In genomic region chr9:27350382-27350781, GRCh38 we compare ENCODE assay signal across 19 cellular contexts. TPM values are rescaled to one million over a fixed set of nuclear protein-coding genes. Genes with fewer than 3 reads are reported as not detected.
DNase-seq lines count a peak whose midpoint lies in the region; ATAC-seq and TF ChIP-seq lines count a peak whose summit lies in the region.
"Had no signal": no experiment of that assay in that cellular context is flagged by ENCODE, and none has a peak within 500 bp of the region (broad histone marks: within the 10 kb centered on the region; RNA-seq: fewer than 3 reads in every experiment).

No MANE protein-coding gene starts in this region.

- no peak for TF ChIP-seq POLR2A in vagina (IDR thresholded peaks at IDR 0.05)

- TF ChIP-seq CTCF in coronary artery (IDR thresholded peaks at IDR 0.05) = no peak
- TF ChIP-seq CTCF in tibial artery (IDR thresholded peaks at IDR 0.05) = no peak
- no peak for TF ChIP-seq CTCF in vagina (IDR thresholded peaks at IDR 0.05)

- intact Hi-C loops in Right ventricle myocardium superior (cut with DNase I) = loop anchor here (10.0 kb wide), 1 partner anchor 64 kb away; no protein-coding TSS in a partner anchor
- intact Hi-C loops in left cardiac atrium (cut with DNase I) = no loop called here
- intact Hi-C loops in tibial artery (cut with DNase I; ENCODE audit: low total_unique reads) = no loop called here
- intact Hi-C loops in left colon (cut with DNase I, micrococcal nuclease) = no loop called here
- intact Hi-C loops in vagina (cut with DNase I) = no loop called here

- H3K9me3 ChIP-seq in tibial artery (no peaks in the 10 kb centered on the region), vagina (no peaks in the 10 kb centered on the region)

- H3K27ac ChIP-seq in coronary artery (peak overlapping the region; percentile 21 to 45), rectal smooth muscle tissue (ENCODE audit: low read depth, low read length) (peak overlapping the region; percentile 11), tibial artery (peak overlapping the region; percentile 8 to 62), vagina (no peak overlapping the region)

- H3K27me3 ChIP-seq in rectal smooth muscle tissue (ENCODE audit: control insufficient read depth, insufficient read depth, low read length) = no peaks in the 10 kb centered on the region
- no peaks in the 10 kb centered on the region for H3K27me3 ChIP-seq in tibial artery
- H3K27me3 ChIP-seq in vagina = no peaks in the 10 kb centered on the region

- H3K4me1 ChIP-seq in rectal smooth muscle tissue (ENCODE audit: control insufficient read depth, insufficient read depth, low read length) (peaks cover 17% of the 10 kb centered on the region), tibial artery (peaks cover 0 to 67% (median 23%) of the 10 kb centered on the region in 4 donors), vagina (peaks cover 30% of the 10 kb centered on the region)

- no peak for DNase-seq in Right ventricle myocardium superior
- no peak for DNase-seq in left cardiac atrium
- DNase-seq in coronary artery (ENCODE audit: low spot score) = no peak
- no peak for DNase-seq in tibial artery
- DNase-seq in left colon = no peak
- no peak for DNase-seq in vagina (ENCODE audit: extremely low spot score in 2 of 2)
- DNase-seq: Calu3; CD4-positive, alpha-beta memory T cell; H9; IMR-90; NCI-H1436; NCI-H1930; NCI-H226; NCI-H524 treated with DMSO at 0.1 percent for 48 hours had no signal

- H3K36me3 ChIP-seq in rectal smooth muscle tissue (ENCODE audit: control insufficient read depth, insufficient read depth, low read length) = no peaks in the 10 kb centered on the region
- H3K36me3 ChIP-seq in tibial artery = no peaks in the 10 kb centered on the region
- H3K36me3 ChIP-seq in vagina = no peaks in the 10 kb centered on the region

- peak; percentile 44 for ATAC-seq in Right ventricle myocardium superior (ENCODE audit: poor library complexity)
- no peak for ATAC-seq in left cardiac atrium
- ATAC-seq in HG03025 (IDR thresholded peaks at IDR 0.05; ENCODE audit: low FRiP score, unreplicated experiment) = no peak
- ATAC-seq in left colon = no peak
- ATAC-seq: Panc1 had no signal

- H3K4me3 ChIP-seq in coronary artery (no peak overlapping the region), rectal smooth muscle tissue (ENCODE audit: low read length) (no peak overlapping the region), tibial artery (no peak overlapping the region), vagina (no peak overlapping the region)

- no peak overlapping the region for H3K9ac ChIP-seq in rectal smooth muscle tissue (ENCODE audit: low read length)

RNA-seq across cellular contexts. Expression of gene EQTN, which starts 53.4 kb away (rescaled TPM):
- total RNA-seq in Right ventricle myocardium superior (not detected), left cardiac atrium (not detected), left colon (1 to 10 TPM in 1 of 2 donors, under 1 TPM in 1; 0.45 to 1.5 TPM), vagina (not detected)
- total RNA-seq: A172; Calu3; CD4-positive, alpha-beta memory T cell; H9; IMR-90; M059J had no signal
